ENCODE assay signal across 3 cellular contexts in genomic region chr6:157139054-157139708, GRCh38.
TF ChIP-seq lines count a peak whose summit lies in the region.

No MANE protein-coding gene starts in this region.

TF ChIP-seq in WTC11, 78 proteins besides CTCF, POLR2A, EP300 and RAD21 (continues in another document):
- no peak for TF ChIP-seq AR (CRISPR knock-in tag; IDR thresholded peaks at IDR 0.05)
- no peak for TF ChIP-seq E2F4 (CRISPR knock-in tag; IDR thresholded peaks at IDR 0.05; ENCODE audit: borderline replicate concordance, low read depth)
- TF ChIP-seq, protein P1, sequence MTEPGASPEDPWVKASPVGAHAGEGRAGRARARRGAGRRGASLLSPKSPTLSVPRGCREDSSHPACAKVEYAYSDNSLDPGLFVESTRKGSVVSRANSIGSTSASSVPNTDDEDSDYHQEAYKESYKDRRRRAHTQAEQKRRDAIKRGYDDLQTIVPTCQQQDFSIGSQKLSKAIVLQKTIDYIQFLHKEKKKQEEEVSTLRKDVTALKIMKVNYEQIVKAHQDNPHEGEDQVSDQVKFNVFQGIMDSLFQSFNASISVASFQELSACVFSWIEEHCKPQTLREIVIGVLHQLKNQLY (CRISPR knock-in tag; IDR thresholded peaks at IDR 0.05), result no peak
- TF ChIP-seq, protein P2, sequence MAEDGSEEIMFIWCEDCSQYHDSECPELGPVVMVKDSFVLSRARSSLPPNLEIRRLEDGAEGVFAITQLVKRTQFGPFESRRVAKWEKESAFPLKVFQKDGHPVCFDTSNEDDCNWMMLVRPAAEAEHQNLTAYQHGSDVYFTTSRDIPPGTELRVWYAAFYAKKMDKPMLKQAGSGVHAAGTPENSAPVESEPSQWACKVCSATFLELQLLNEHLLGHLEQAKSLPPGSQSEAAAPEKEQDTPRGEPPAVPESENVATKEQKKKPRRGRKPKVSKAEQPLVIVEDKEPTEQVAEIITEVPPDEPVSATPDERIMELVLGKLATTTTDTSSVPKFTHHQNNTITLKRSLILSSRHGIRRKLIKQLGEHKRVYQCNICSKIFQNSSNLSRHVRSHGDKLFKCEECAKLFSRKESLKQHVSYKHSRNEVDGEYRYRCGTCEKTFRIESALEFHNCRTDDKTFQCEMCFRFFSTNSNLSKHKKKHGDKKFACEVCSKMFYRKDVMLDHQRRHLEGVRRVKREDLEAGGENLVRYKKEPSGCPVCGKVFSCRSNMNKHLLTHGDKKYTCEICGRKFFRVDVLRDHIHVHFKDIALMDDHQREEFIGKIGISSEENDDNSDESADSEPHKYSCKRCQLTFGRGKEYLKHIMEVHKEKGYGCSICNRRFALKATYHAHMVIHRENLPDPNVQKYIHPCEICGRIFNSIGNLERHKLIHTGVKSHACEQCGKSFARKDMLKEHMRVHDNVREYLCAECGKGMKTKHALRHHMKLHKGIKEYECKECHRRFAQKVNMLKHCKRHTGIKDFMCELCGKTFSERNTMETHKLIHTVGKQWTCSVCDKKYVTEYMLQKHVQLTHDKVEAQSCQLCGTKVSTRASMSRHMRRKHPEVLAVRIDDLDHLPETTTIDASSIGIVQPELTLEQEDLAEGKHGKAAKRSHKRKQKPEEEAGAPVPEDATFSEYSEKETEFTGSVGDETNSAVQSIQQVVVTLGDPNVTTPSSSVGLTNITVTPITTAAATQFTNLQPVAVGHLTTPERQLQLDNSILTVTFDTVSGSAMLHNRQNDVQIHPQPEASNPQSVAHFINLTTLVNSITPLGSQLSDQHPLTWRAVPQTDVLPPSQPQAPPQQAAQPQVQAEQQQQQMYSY (CRISPR knock-in tag; IDR thresholded peaks at IDR 0.05), result no peak
- no peak for TF ChIP-seq ZNF121 (CRISPR knock-in tag; IDR thresholded peaks at IDR 0.05)

TF ChIP-seq in HepG2, 621 proteins besides CTCF, POLR2A, EP300 and RAD21:
- TF ChIP-seq RBM22 (optimal IDR thresholded peaks at IDR 0.05; ENCODE audit: low read length) (peak; percentile 85), STAG1 (CRISPR knock-in tag; IDR thresholded peaks at IDR 0.05) (peak; percentile 65), ZBTB33 (CRISPR knock-in tag; IDR thresholded peaks at IDR 0.05) (peak; percentile 90), ZNF776 (CRISPR knock-in tag; IDR thresholded peaks at IDR 0.05) (no peak), ZNF768 (CRISPR knock-in tag; IDR thresholded peaks at IDR 0.05) (peak; percentile 23; the same call in 1 of the 2 replicates), ZFP36L2 (CRISPR knock-in tag; IDR thresholded peaks at IDR 0.05) (no peak)

TF ChIP-seq in GM12891, 5 proteins besides CTCF, POLR2A, EP300 and RAD21:
- TF ChIP-seq SPI1 (IDR thresholded peaks at IDR 0.05; ENCODE audit: low read depth, low read length) (no peak), TAF1 (IDR thresholded peaks at IDR 0.05; ENCODE audit: low read depth, low read length) (no peak), PAX5 (IDR thresholded peaks at IDR 0.05; ENCODE audit: insufficient read depth, low read length, severe bottlenecking) (no peak), POLR2AphosphoS5 (IDR thresholded peaks at IDR 0.05; ENCODE audit: low read depth, low read length) (no peak), POU2F2 (IDR thresholded peaks at IDR 0.05; ENCODE audit: low read depth, low read length) (no peak)
